ENCODE assay signal across 15 cellular contexts in genomic region chr2:174554514-174555119, GRCh38. TPM values are rescaled to one million over a fixed set of nuclear protein-coding genes. Genes with fewer than 3 reads are reported as not detected.
DNase-seq lines count a peak whose midpoint lies in the region; ATAC-seq and TF ChIP-seq lines count a peak whose summit lies in the region.
"Had no signal": no experiment of that assay in that cellular context is flagged by ENCODE, and none has a peak within 500 bp of the region (broad histone marks: within the 10 kb centered on the region; RNA-seq: fewer than 3 reads in every experiment).

No MANE protein-coding gene starts in this region.

- H3K27ac Mint-ChIP-seq in CD4-positive, alpha-beta memory T cell: peak overlapping the region; percentile 83 to 97 (median 89)
- H3K27ac Mint-ChIP-seq in activated CD8-positive, alpha-beta T cell treated with anti-CD3 and anti-CD28 coated beads, Interleukin-2, amount 10 ng/mL, durations not matched to agents 7 days and 5 days: peak overlapping the region; percentile 86

- H3K27ac ChIP-seq in CD4-positive, alpha-beta memory T cell (ENCODE audit: low read depth, low read length): peak overlapping the region; percentile 67
- no peak overlapping the region for H3K27ac ChIP-seq in upper lobe of left lung
- H3K27ac ChIP-seq: BLaER1, cardiac muscle cell had no signal

- no peaks in the 10 kb centered on the region for H3K27me3 Mint-ChIP-seq in CD4-positive, alpha-beta memory T cell
- no peaks in the 10 kb centered on the region for H3K27me3 Mint-ChIP-seq in activated CD8-positive, alpha-beta T cell treated with anti-CD3 and anti-CD28 coated beads, Interleukin-2, amount 10 ng/mL, durations not matched to agents 7 days and 5 days (ENCODE audit: low read depth)

- WGBS in upper lobe of left lung, 2 donors: 65 to 75% methylated on average over 4 of the region's 4 CpGs

- no peak for TF ChIP-seq EP300 in upper lobe of left lung (IDR thresholded peaks at IDR 0.05)

- no peaks in the 10 kb centered on the region for H3K27me3 ChIP-seq in CD4-positive, alpha-beta memory T cell (ENCODE audit: insufficient read depth, low read length)
- no peaks in the 10 kb centered on the region for H3K27me3 ChIP-seq in upper lobe of left lung
- H3K27me3 ChIP-seq: BLaER1, cardiac muscle cell had no signal

- no peaks in the 10 kb centered on the region for H3K9me3 ChIP-seq in CD4-positive, alpha-beta memory T cell (ENCODE audit: control insufficient read depth in 1 of 2, low read length in 2 of 2)
- H3K9me3 ChIP-seq in mucosa of descending colon (no peaks in the 10 kb centered on the region), upper lobe of left lung (no peaks in the 10 kb centered on the region)
- H3K9me3 ChIP-seq: BLaER1 had no signal

- no peak for TF ChIP-seq POLR2A in upper lobe of left lung (IDR thresholded peaks at IDR 0.05)

- ATAC-seq in GM18502 (IDR thresholded peaks at IDR 0.05; ENCODE audit: poor library complexity, unreplicated experiment): peak; percentile 45
- no peak for ATAC-seq in activated CD8-positive, alpha-beta T cell treated with anti-CD3 and anti-CD28 coated beads, Interleukin-2, amount 10 ng/mL, durations not matched to agents 7 days and 5 days
- peak; percentile 90 for ATAC-seq in mucosa of descending colon
- ATAC-seq in upper lobe of left lung (ENCODE audit: low FRiP score in 2 of 2): no peak
- ATAC-seq: Panc1 had no signal

- peaks cover 0 to 1% (median 0%) of the 10 kb centered on the region in 8 donors for H3K9me3 Mint-ChIP-seq in CD4-positive, alpha-beta memory T cell
- no peaks in the 10 kb centered on the region for H3K9me3 Mint-ChIP-seq in activated CD8-positive, alpha-beta T cell treated with anti-CD3 and anti-CD28 coated beads, Interleukin-2, amount 10 ng/mL, durations not matched to agents 7 days and 5 days (ENCODE audit: insufficient read depth)

- DNase-seq in CD4-positive, alpha-beta memory T cell: peak; percentile 25 to 48 (median 36)
- DNase-seq in activated CD8-positive, alpha-beta T cell treated with anti-CD3 and anti-CD28 coated beads, Interleukin-2, amount 10 ng/mL, durations not matched to agents 7 days and 5 days: no peak
- DNase-seq in mucosa of descending colon (peak in 1 of 3 donors; percentile 35), upper lobe of left lung (no peak), NCI-H1105 (lab: John Stamatoyannopoulos, UW) (no peak), middle frontal gyrus (ENCODE audit: extremely low spot score, low spot score) (no peak)
- DNase-seq: activated gamma-delta T cell treated with Interleukin-2 at 50 U/mL for 16 hours; GOT3; NCI-H1092; NCI-H446; stimulated activated CD8-positive, alpha-beta memory T cell treated with anti-CD3 and anti-CD28 coated beads, Interleukin-4, amount 100 ng/mL, for 48 hours had no signal

- no peak overlapping the region for H3K4me3 ChIP-seq in CD4-positive, alpha-beta memory T cell (ENCODE audit: low read length in 2 of 2)
- H3K4me3 ChIP-seq in mucosa of descending colon: no peak overlapping the region
- H3K4me3 ChIP-seq in upper lobe of left lung: no peak overlapping the region
- H3K4me3 ChIP-seq: BLaER1, cardiac muscle cell had no signal

- H3K4me1 ChIP-seq in CD4-positive, alpha-beta memory T cell (ENCODE audit: insufficient read depth, low read length): peaks cover 39% of the 10 kb centered on the region
- H3K4me1 ChIP-seq in mucosa of descending colon (ENCODE audit: low read depth): peaks cover 13% of the 10 kb centered on the region
- H3K4me1 ChIP-seq in upper lobe of left lung: no peaks in the 10 kb centered on the region
- H3K4me1 ChIP-seq: BLaER1 had no signal

- peaks cover 8% of the 10 kb centered on the region for H3K36me3 ChIP-seq in CD4-positive, alpha-beta memory T cell (ENCODE audit: insufficient read depth, low read length)
- H3K36me3 ChIP-seq in mucosa of descending colon (ENCODE audit: low read depth) (no peaks in the 10 kb centered on the region), upper lobe of left lung (peaks cover 0 to 5% (median 0%) of the 10 kb centered on the region in 4 donors)
- H3K36me3 ChIP-seq: cardiac muscle cell had no signal

- CTCF ChIA-PET in CD4-positive, alpha-beta memory T cell (lab: Charles Lee; ENCODE audit: partially characterized antibody): interaction anchor here (1.0 to 2.8 kb wide), 7 partner anchors 44 to 133 kb away, joined by 3 to 17 read pairs (median 3); no protein-coding TSS in a partner anchor
- CTCF ChIA-PET in activated CD8-positive, alpha-beta T cell treated with anti-CD3 and anti-CD28 coated beads, Interleukin-2, amount 10 ng/mL, durations not matched to agents 7 days and 5 days (lab: Charles Lee): interaction anchor here (0.7 to 3.4 kb wide), 9 partner anchors 8 to 133 kb away, joined by 3 to 30 read pairs (median 4); no protein-coding TSS in a partner anchor

- H3K4me3 Mint-ChIP-seq in CD4-positive, alpha-beta memory T cell: peak overlapping the region; percentile 57 to 85 (median 74)
- H3K4me3 Mint-ChIP-seq in activated CD8-positive, alpha-beta T cell treated with anti-CD3 and anti-CD28 coated beads, Interleukin-2, amount 10 ng/mL, durations not matched to agents 7 days and 5 days: no peak overlapping the region

- POLR2A ChIA-PET in CD4-positive, alpha-beta memory T cell (lab: Charles Lee; ENCODE audit: partially characterized antibody): interaction anchor here (0.7 to 2.7 kb wide), 16 partner anchors 8 to 132 kb away, joined by 3 to 14 read pairs (median 4); partner anchors contain the start of genes GPR155 and WIPF1
- POLR2A ChIA-PET in activated CD8-positive, alpha-beta T cell treated with anti-CD3 and anti-CD28 coated beads, Interleukin-2, amount 10 ng/mL, durations not matched to agents 7 days and 5 days (lab: Charles Lee): interaction anchor here (0.5 to 1.5 kb wide), 3 partner anchors 8 to 159 kb away, joined by 3 to 5 read pairs (median 5); partner anchors contain the start of gene SCRN3

- peaks cover 31 to 52% (median 37%) of the 10 kb centered on the region in 4 donors for H3K4me1 Mint-ChIP-seq in CD4-positive, alpha-beta memory T cell
- H3K4me1 Mint-ChIP-seq in activated CD8-positive, alpha-beta T cell treated with anti-CD3 and anti-CD28 coated beads, Interleukin-2, amount 10 ng/mL, durations not matched to agents 7 days and 5 days (ENCODE audit: low read depth): peaks cover 35% of the 10 kb centered on the region

- TF ChIP-seq CTCF in mucosa of descending colon (IDR thresholded peaks at IDR 0.05): no peak
- no peak for TF ChIP-seq CTCF in upper lobe of left lung (IDR thresholded peaks at IDR 0.05)

- intact Hi-C loops in CD4-positive, alpha-beta memory T cell (cut with micrococcal nuclease): loop anchor here (2.0 kb wide), 2 partner anchors 14 to 68 kb away; partner anchors contain the start of gene GPR155
- intact Hi-C loops in mucosa of descending colon (cut with DNase I, micrococcal nuclease): no loop called here

- peaks cover 3 to 30% of the 10 kb centered on the region in 2 donors for H3K36me3 Mint-ChIP-seq in CD4-positive, alpha-beta memory T cell
- peaks cover 38% of the 10 kb centered on the region for H3K36me3 Mint-ChIP-seq in activated CD8-positive, alpha-beta T cell treated with anti-CD3 and anti-CD28 coated beads, Interleukin-2, amount 10 ng/mL, durations not matched to agents 7 days and 5 days (ENCODE audit: low read depth)

RNA-seq across cellular contexts. Expression of gene WIPF1, which starts 43.0 kb away (rescaled TPM):
- total RNA-seq in CD4-positive, alpha-beta memory T cell: 100 to 1,000 TPM; 483 to 484 TPM
- 100 to 1,000 TPM in 1 of 2 donors, 10 to 100 TPM in 1; 79.2 to 169 TPM for polyA plus RNA-seq in CD4-positive, alpha-beta memory T cell
- 100 to 1,000 TPM; 357 to 390 TPM for total RNA-seq in activated CD8-positive, alpha-beta T cell treated with anti-CD3 and anti-CD28 coated beads, Interleukin-2, amount 10 ng/mL, durations not matched to agents 7 days and 5 days
- total RNA-seq in mucosa of descending colon: 10 to 100 TPM; 15.3 to 56.6 (median 28.9) TPM
- 10 to 100 TPM; 25.1 to 79.0 (median 48.9) TPM for total RNA-seq in upper lobe of left lung

Comparison
In these comparisons a context has a peak if more than half of its experiments do, and no peak if none do; other contexts are left out.
1. DNase-seq: peak in CD4-positive, alpha-beta memory T cell (5 of 5); none in activated CD8-positive, alpha-beta T cell treated with anti-CD3 and anti-CD28 coated beads, Interleukin-2, amount 10 ng/mL, durations not matched to agents 7 days and 5 days (single experiment), upper lobe of left lung (0 of 2), NCI-H1105 (single experiment) and middle frontal gyrus (single experiment).
2. ATAC-seq: peak in GM18502 (single experiment) and mucosa of descending colon (single experiment); none in activated CD8-positive, alpha-beta T cell treated with anti-CD3 and anti-CD28 coated beads, Interleukin-2, amount 10 ng/mL, durations not matched to agents 7 days and 5 days (single experiment) and upper lobe of left lung (0 of 2).
3. RNA of gene WIPF1, which starts 43.0 kb away (total RNA-seq): 483 to 484 TPM in CD4-positive, alpha-beta memory T cell and 357 to 390 TPM in activated CD8-positive, alpha-beta T cell treated with anti-CD3 and anti-CD28 coated beads, Interleukin-2, amount 10 ng/mL, durations not matched to agents 7 days and 5 days; 25.1 to 79.0 TPM in upper lobe of left lung and 15.3 to 56.6 TPM in mucosa of descending colon; every median in the first group is over 4 times any median in the second.